In genomic region chr3:143590660-143591059, GRCh38 we compare ENCODE assay signal across 2 cellular contexts.
TF ChIP-seq lines count a peak whose summit lies in the region.

No MANE protein-coding gene starts in this region.

TF ChIP-seq in GM23338, 12 proteins besides CTCF, POLR2A, EP300 and RAD21 (continued from another document):
- TF ChIP-seq ZNF462 (CRISPR knock-in tag; IDR thresholded peaks at IDR 0.05) (no peak), EZH2phosphoT487 (IDR thresholded peaks at IDR 0.05; ENCODE audit: unreplicated experiment) (no peak), POLR2AphosphoS5 (IDR thresholded peaks at IDR 0.05; ENCODE audit: low read depth) (no peak), ZNF114 (CRISPR knock-in tag; IDR thresholded peaks at IDR 0.05) (no peak), REST (IDR thresholded peaks at IDR 0.05; ENCODE audit: unreplicated experiment) (no peak), STAT1 (IDR thresholded peaks at IDR 0.05; ENCODE audit: unreplicated experiment) (no peak), ETS1 (IDR thresholded peaks at IDR 0.05) (no peak), EZH2 (IDR thresholded peaks at IDR 0.05; ENCODE audit: low read depth, unreplicated experiment) (no peak), CREB1 (CRISPR knock-in tag; IDR thresholded peaks at IDR 0.05; ENCODE audit: low read depth) (no peak), JUNB (IDR thresholded peaks at IDR 0.05; ENCODE audit: unreplicated experiment) (no peak), ZNF331 (CRISPR knock-in tag; IDR thresholded peaks at IDR 0.05; ENCODE audit: low read depth) (no peak)
TF ChIP-seq in GM23338: peak in this region for 0.

TF ChIP-seq in K562, 482 proteins besides CTCF, POLR2A, EP300 and RAD21 (continued from another document and continues in another):
- peak; percentile 91 for TF ChIP-seq TEAD4 (IDR thresholded peaks at IDR 0.05; ENCODE audit: low read length)
- no peak for TF ChIP-seq TEAD4 (CRISPR knock-in tag; IDR thresholded peaks at IDR 0.05; ENCODE audit: borderline replicate concordance)
- no peak for TF ChIP-seq ZNF184 (CRISPR knock-in tag; IDR thresholded peaks at IDR 0.05)
- TF ChIP-seq ZNF324 (CRISPR knock-in tag; IDR thresholded peaks at IDR 0.05): no peak
- TF ChIP-seq BRD9 (IDR thresholded peaks at IDR 0.05; ENCODE audit: low read depth, partially characterized antibody): no peak
- no peak for TF ChIP-seq MAFF (IDR thresholded peaks at IDR 0.05; ENCODE audit: low read length)
- no peak for TF ChIP-seq IRF2 (CRISPR knock-in tag; IDR thresholded peaks at IDR 0.05)
- no peak for TF ChIP-seq ZNF282 (CRISPR knock-in tag; IDR thresholded peaks at IDR 0.05)
- 0 out of 2 replicates have a peak, but pooled peaks have one; percentile 21 for TF ChIP-seq FOSL1 (tag; conservative IDR thresholded peaks at IDR 0.05)
- TF ChIP-seq ZNF512 (tag; IDR thresholded peaks at IDR 0.05): no peak
- no peak for TF ChIP-seq NEUROD1 (IDR thresholded peaks at IDR 0.05; ENCODE audit: borderline replicate concordance, low read depth, low read length, partially characterized antibody)
- no peak for TF ChIP-seq CREB5 (CRISPR knock-in tag; IDR thresholded peaks at IDR 0.05)
- TF ChIP-seq GABPA (tag; conservative IDR thresholded peaks at IDR 0.05; ENCODE audit: low read depth): no peak
- peak; percentile 88 for TF ChIP-seq ARID1B (IDR thresholded peaks at IDR 0.05)
- no peak for TF ChIP-seq MTF1 (CRISPR knock-in tag; IDR thresholded peaks at IDR 0.05; ENCODE audit: borderline replicate concordance)
- TF ChIP-seq TBL1XR1 (IDR thresholded peaks at IDR 0.05; ENCODE audit: low read length in 2 of 2): 0 out of 4 replicates have a peak, but pooled peaks of 1 of the 2 experiments have one; percentile 40
- TF ChIP-seq HDAC1 (IDR thresholded peaks at IDR 0.05): peak in 1 of 2 experiments; percentile 80; a peak in 2 of 4 replicates
- peak; percentile 65 for TF ChIP-seq NFIC (IDR thresholded peaks at IDR 0.05)
- no peak for TF ChIP-seq TEAD2 (tag; IDR thresholded peaks at IDR 0.05)
- TF ChIP-seq POLR2AphosphoS5 (IDR thresholded peaks at IDR 0.05; ENCODE audit: control insufficient read depth, insufficient read depth, low read depth, low read length): peak; percentile 76
- peak in 1 of 2 experiments; percentile 50; a peak in 1 of 4 replicates for TF ChIP-seq ARNT (IDR thresholded peaks at IDR 0.05)
- TF ChIP-seq GTF2F1 (IDR thresholded peaks at IDR 0.05; ENCODE audit: low read depth, low read length): no peak
- TF ChIP-seq KDM4B (IDR thresholded peaks at IDR 0.05; ENCODE audit: borderline replicate concordance in 2 of 2, low read depth in 1 of 2): no peak
- TF ChIP-seq HMG20B (CRISPR knock-in tag; IDR thresholded peaks at IDR 0.05): no peak
- no peak for TF ChIP-seq ZNF584 (CRISPR knock-in tag; IDR thresholded peaks at IDR 0.05; ENCODE audit: low read depth)
- no peak for TF ChIP-seq CGGBP1 (CRISPR knock-in tag; IDR thresholded peaks at IDR 0.05)
- 0 out of 2 replicates have a peak, but pooled peaks have one; percentile 29 for TF ChIP-seq L3MBTL2 (IDR thresholded peaks at IDR 0.05)
- TF ChIP-seq NELFE (IDR thresholded peaks at IDR 0.05; ENCODE audit: insufficient read depth, insufficient read length): no peak
- TF ChIP-seq MTA2 (IDR thresholded peaks at IDR 0.05; ENCODE audit: low read depth): peak; percentile 77
- TF ChIP-seq ELF4 (CRISPR knock-in tag; IDR thresholded peaks at IDR 0.05): no peak
- no peak for TF ChIP-seq BMI1 (IDR thresholded peaks at IDR 0.05; ENCODE audit: low read length)
- TF ChIP-seq MEF2D (tag; conservative IDR thresholded peaks at IDR 0.05; ENCODE audit: low read depth): no peak
- 0 out of 2 replicates have a peak, but pooled peaks have one; percentile 33 for TF ChIP-seq SMAD4 (CRISPR knock-in tag; conservative IDR thresholded peaks at IDR 0.05)
- TF ChIP-seq ZNF280A (IDR thresholded peaks at IDR 0.05; ENCODE audit: low read depth, partially characterized antibody): no peak
- peak; percentile 45; the same call in 1 of the 2 replicates for TF ChIP-seq BCOR (IDR thresholded peaks at IDR 0.05)
- no peak for TF ChIP-seq ZBED1 (IDR thresholded peaks at IDR 0.05)
- no peak for TF ChIP-seq ZNF639 (CRISPR knock-in tag; conservative IDR thresholded peaks at IDR 0.05 in 1 of 2, IDR thresholded peaks at IDR 0.05 in 1 of 2)
- TF ChIP-seq SP2 (IDR thresholded peaks at IDR 0.05; ENCODE audit: extremely low read depth, low read depth, low read length, poor library complexity, severe bottlenecking): no peak
- no peak for TF ChIP-seq ZBTB9 (CRISPR knock-in tag; IDR thresholded peaks at IDR 0.05)
- no peak for TF ChIP-seq SNIP1 (IDR thresholded peaks at IDR 0.05; ENCODE audit: low read depth)
- TF ChIP-seq CBFA2T3 (IDR thresholded peaks at IDR 0.05): peak; percentile 92
- TF ChIP-seq NR2F6 (CRISPR knock-in tag; IDR thresholded peaks at IDR 0.05): no peak
- no peak for TF ChIP-seq CREB3L1 (IDR thresholded peaks at IDR 0.05; ENCODE audit: borderline replicate concordance, low read depth)
- no peak for TF ChIP-seq ATF4 (CRISPR knock-in tag; IDR thresholded peaks at IDR 0.05)
- TF ChIP-seq CCNT2 (IDR thresholded peaks at IDR 0.05; ENCODE audit: borderline replicate concordance, extremely low read depth, insufficient read length, low read depth, low read length): peak; percentile 34
- no peak for TF ChIP-seq EGR1 (conservative IDR thresholded peaks at IDR 0.05)
- 0 out of 4 replicates have a peak, but pooled peaks of 1 of the 2 experiments have one; percentile 36 for TF ChIP-seq MNT (conservative IDR thresholded peaks at IDR 0.05)
- TF ChIP-seq PHB2 (IDR thresholded peaks at IDR 0.05; ENCODE audit: low read depth): 0 out of 2 replicates have a peak, but pooled peaks have one; percentile 40
- no peak for TF ChIP-seq OTX1 (CRISPR knock-in tag; IDR thresholded peaks at IDR 0.05)
- no peak for TF ChIP-seq MIER1 (IDR thresholded peaks at IDR 0.05; ENCODE audit: low read depth)
- no peak for TF ChIP-seq ARHGAP35 (IDR thresholded peaks at IDR 0.05; ENCODE audit: partially characterized antibody)
- TF ChIP-seq ZNF57 (CRISPR knock-in tag; IDR thresholded peaks at IDR 0.05): no peak
- no peak for TF ChIP-seq HBP1 (CRISPR knock-in tag; IDR thresholded peaks at IDR 0.05)
- TF ChIP-seq CBX3 (IDR thresholded peaks at IDR 0.05; ENCODE audit: borderline replicate concordance in 1 of 2, low read length in 2 of 2): peak in 1 of 2 experiments; percentile 39; a peak in 1 of 3 replicates
